11 cellular contexts compared by ENCODE assay signal in the genomic region with DNA sequence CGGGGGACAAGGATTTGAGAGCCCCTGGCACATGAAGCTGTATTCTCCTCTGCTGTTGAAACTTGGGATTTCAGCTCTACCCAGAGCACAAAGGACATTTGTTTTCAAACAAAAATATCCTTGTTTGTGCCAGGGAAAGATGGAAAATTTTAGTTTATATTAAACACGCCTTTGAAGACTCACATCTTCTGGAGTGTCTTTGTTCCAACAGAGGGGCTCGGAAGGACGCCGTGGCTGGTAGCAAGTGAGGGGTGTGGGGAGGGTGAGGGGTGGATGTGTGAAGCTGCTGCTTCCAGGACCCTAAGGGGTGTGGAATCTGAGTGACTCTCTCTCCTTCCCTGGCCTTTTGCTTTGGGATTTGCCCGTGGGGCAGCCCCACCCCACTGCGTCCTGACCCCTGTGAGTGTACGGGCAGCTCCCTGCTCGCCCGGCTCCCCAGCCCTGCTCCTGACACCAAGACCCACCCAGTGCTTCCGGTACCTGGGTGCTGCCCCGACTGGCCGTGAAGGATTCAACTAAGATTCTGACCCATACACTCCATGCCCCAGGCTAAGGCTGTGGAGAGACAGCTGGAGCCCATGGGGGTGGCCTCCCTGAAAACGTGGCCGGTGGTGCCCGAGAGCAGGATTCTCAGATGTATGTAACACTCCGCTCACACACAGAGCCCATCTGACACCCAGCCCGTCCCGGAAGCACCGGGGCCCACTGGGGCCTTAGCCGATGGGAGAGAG. TPM values are rescaled to one million over a fixed set of nuclear protein-coding genes. Genes with fewer than 3 reads are reported as not detected.
DNase-seq lines count a peak whose midpoint lies in the region; ATAC-seq and TF ChIP-seq lines count a peak whose summit lies in the region.
"Had no signal": no experiment of that assay in that cellular context is flagged by ENCODE, and none has a peak within 500 bp of the region (broad histone marks: within the 10 kb centered on the region; RNA-seq: fewer than 3 reads in every experiment).

No MANE protein-coding gene starts in this region.

- no peak for TF ChIP-seq POLR2A in sigmoid colon (IDR thresholded peaks at IDR 0.05)

- H3K27me3 ChIP-seq in H7 (ENCODE audit: control insufficient read depth, insufficient read depth, low read length) (no peaks in the 10 kb centered on the region), iPS-15b (ENCODE audit: control insufficient read depth, insufficient read depth, low read length) (no peaks in the 10 kb centered on the region), sigmoid colon (no peaks in the 10 kb centered on the region)

- H3K36me3 ChIP-seq in H7 (replicated peaks; ENCODE audit: control insufficient read depth, insufficient read depth, low read length): peaks cover 55% of the 10 kb centered on the region
- peaks cover 91% of the 10 kb centered on the region for H3K36me3 ChIP-seq in iPS-15b (ENCODE audit: control insufficient read depth, insufficient read depth, low read length)
- peaks cover 21 to 43% (median 31%) of the 10 kb centered on the region in 4 donors for H3K36me3 ChIP-seq in sigmoid colon

- peak overlapping the region; percentile 12 for H3K9ac ChIP-seq in iPS-15b (ENCODE audit: low read depth, low read length)

- no peaks in the 10 kb centered on the region for H3K4me1 ChIP-seq in iPS-15b (ENCODE audit: control insufficient read depth, insufficient read depth, low read length)
- H3K4me1 ChIP-seq in sigmoid colon: peaks cover 0 to 53% (median 36%) of the 10 kb centered on the region in 4 donors

- TF ChIP-seq EP300 in sigmoid colon (IDR thresholded peaks at IDR 0.05): no peak

- ATAC-seq in GM19455 (IDR thresholded peaks at IDR 0.05; ENCODE audit: unreplicated experiment): no peak
- ATAC-seq: CD8-positive, alpha-beta T cell had no signal

- H3K9me3 ChIP-seq in iPS-15b (ENCODE audit: control insufficient read depth, insufficient read depth, low read length) (no peaks in the 10 kb centered on the region), sigmoid colon (no peaks in the 10 kb centered on the region)

- 85 to 86% methylated on average over 21 of the region's 21 CpGs for WGBS in sigmoid colon, 2 donors

- intact Hi-C loops in sigmoid colon (cut with DNase I): no loop called here

- TF ChIP-seq CTCF in sigmoid colon (IDR thresholded peaks at IDR 0.05): no peak

- DNase-seq in H7 (peak; percentile 43), caudate nucleus (lab: John Stamatoyannopoulos, UW) (peak in 9 of 61 donors; percentile 28 to 69 (median 44)), sigmoid colon (peak; percentile 66), cerebellar cortex (ENCODE audit: low spot score) (no peak), NCI-H2196 (lab: John Stamatoyannopoulos, UW; ENCODE audit: unreplicated experiment) (no peak), DMS79 treated with DMSO at 0.1 percent for 48 hours (lab: John Stamatoyannopoulos, UW) (no peak)
- DNase-seq: cortex of kidney, NCI-H1417 had no signal

- H3K27ac ChIP-seq in caudate nucleus (ENCODE audit: low read depth, low read length) (peak overlapping the region; percentile 93), sigmoid colon (peak overlapping the region; percentile 60 to 72 (median 68))

- H3K4me3 ChIP-seq in H7 (ENCODE audit: insufficient read depth, low read depth, low read length) (no peak overlapping the region), iPS-15b (ENCODE audit: low read depth, low read length) (no peak overlapping the region), sigmoid colon (no peak overlapping the region)

RNA-seq across cellular contexts. Expression of gene ZRANB1, which starts 59.6 kb away (rescaled TPM):
- total RNA-seq in H7 (2014; rRNA removed; shearing (Covaris generic)): 18.4 and 24.6 TPM in 2 replicates
- total RNA-seq in sigmoid colon: 10 to 100 TPM; 38.0 to 49.0 (median 41.0) TPM
- 1 to 10 TPM; 6.7 to 9.6 (median 7.6) TPM for polyA plus RNA-seq in sigmoid colon

Comparison
In these comparisons a context has a peak if more than half of its experiments do, and no peak if none do; other contexts are left out.
1. DNase-seq: peak in H7 (single experiment) and sigmoid colon (single experiment); none in cerebellar cortex (single experiment), NCI-H2196 (single experiment) and DMS79 treated with DMSO at 0.1 percent for 48 hours (single experiment).